1 cellular context compared by ENCODE assay signal in the genomic region with DNA sequence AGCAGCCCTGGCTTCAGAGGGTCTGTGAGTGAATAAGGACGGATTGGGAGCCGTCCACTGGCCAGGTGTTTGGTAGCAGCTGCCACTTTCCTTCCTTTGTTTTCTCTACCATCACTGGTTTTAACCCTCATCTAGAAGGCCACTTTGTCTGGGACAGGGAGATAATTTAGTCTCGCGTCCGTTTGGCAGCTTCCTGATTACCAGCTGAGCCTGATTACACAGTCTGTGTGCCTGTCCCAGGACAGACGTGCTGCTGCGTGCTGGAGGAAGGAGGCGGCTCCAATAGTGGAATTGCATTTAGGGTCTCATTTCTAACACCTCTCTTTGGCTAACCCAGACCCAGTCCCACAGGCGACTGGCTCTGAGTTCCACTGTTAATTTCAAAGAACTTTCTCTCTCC.
A peak's percentile ranks its signal among the peaks of the same experiment; 100 is the strongest.
TF ChIP-seq lines count a peak whose summit lies in the region.

No MANE protein-coding gene starts in this region.

TF ChIP-seq in K562, 482 proteins besides CTCF, POLR2A, EP300 and RAD21 (continued from another document):
- TF ChIP-seq HMBOX1 (IDR thresholded peaks at IDR 0.05) (no peak), NFIC (IDR thresholded peaks at IDR 0.05) (no peak), GATA2 (CRISPR knock-in tag; IDR thresholded peaks at IDR 0.05) (no peak), HDAC3 (IDR thresholded peaks at IDR 0.05; ENCODE audit: borderline replicate concordance, partially characterized antibody) (no peak), HNRNPLL (IDR thresholded peaks at IDR 0.05; ENCODE audit: low read depth, low read length, poor library complexity, severe bottlenecking) (no peak), PML (IDR thresholded peaks at IDR 0.05; ENCODE audit: low read length) (no peak), CBFA2T2 (conservative IDR thresholded peaks at IDR 0.05) (peak; percentile 53), NFYB (IDR thresholded peaks at IDR 0.05; ENCODE audit: extremely low read depth, insufficient read length) (no peak), NFIX (CRISPR knock-in tag; IDR thresholded peaks at IDR 0.05; ENCODE audit: low read depth) (no peak), CHCHD3 (CRISPR knock-in tag; IDR thresholded peaks at IDR 0.05) (no peak), CBFA2T3 (IDR thresholded peaks at IDR 0.05) (peak; percentile 57), TAF9B (IDR thresholded peaks at IDR 0.05; ENCODE audit: partially characterized antibody) (no peak), YBX1 (IDR thresholded peaks at IDR 0.05) (no peak)
- TF ChIP-seq, protein P1, sequence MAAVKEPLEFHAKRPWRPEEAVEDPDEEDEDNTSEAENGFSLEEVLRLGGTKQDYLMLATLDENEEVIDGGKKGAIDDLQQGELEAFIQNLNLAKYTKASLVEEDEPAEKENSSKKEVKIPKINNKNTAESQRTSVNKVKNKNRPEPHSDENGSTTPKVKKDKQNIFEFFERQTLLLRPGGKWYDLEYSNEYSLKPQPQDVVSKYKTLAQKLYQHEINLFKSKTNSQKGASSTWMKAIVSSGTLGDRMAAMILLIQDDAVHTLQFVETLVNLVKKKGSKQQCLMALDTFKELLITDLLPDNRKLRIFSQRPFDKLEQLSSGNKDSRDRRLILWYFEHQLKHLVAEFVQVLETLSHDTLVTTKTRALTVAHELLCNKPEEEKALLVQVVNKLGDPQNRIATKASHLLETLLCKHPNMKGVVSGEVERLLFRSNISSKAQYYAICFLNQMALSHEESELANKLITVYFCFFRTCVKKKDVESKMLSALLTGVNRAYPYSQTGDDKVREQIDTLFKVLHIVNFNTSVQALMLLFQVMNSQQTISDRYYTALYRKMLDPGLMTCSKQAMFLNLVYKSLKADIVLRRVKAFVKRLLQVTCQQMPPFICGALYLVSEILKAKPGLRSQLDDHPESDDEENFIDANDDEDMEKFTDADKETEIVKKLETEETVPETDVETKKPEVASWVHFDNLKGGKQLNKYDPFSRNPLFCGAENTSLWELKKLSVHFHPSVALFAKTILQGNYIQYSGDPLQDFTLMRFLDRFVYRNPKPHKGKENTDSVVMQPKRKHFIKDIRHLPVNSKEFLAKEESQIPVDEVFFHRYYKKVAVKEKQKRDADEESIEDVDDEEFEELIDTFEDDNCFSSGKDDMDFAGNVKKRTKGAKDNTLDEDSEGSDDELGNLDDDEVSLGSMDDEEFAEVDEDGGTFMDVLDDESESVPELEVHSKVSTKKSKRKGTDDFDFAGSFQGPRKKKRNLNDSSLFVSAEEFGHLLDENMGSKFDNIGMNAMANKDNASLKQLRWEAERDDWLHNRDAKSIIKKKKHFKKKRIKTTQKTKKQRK (IDR thresholded peaks at IDR 0.05; ENCODE audit: borderline replicate concordance, low read depth, low read length) = no peak
